ENCODE assay signal across 9 cellular contexts in the genomic region with DNA sequence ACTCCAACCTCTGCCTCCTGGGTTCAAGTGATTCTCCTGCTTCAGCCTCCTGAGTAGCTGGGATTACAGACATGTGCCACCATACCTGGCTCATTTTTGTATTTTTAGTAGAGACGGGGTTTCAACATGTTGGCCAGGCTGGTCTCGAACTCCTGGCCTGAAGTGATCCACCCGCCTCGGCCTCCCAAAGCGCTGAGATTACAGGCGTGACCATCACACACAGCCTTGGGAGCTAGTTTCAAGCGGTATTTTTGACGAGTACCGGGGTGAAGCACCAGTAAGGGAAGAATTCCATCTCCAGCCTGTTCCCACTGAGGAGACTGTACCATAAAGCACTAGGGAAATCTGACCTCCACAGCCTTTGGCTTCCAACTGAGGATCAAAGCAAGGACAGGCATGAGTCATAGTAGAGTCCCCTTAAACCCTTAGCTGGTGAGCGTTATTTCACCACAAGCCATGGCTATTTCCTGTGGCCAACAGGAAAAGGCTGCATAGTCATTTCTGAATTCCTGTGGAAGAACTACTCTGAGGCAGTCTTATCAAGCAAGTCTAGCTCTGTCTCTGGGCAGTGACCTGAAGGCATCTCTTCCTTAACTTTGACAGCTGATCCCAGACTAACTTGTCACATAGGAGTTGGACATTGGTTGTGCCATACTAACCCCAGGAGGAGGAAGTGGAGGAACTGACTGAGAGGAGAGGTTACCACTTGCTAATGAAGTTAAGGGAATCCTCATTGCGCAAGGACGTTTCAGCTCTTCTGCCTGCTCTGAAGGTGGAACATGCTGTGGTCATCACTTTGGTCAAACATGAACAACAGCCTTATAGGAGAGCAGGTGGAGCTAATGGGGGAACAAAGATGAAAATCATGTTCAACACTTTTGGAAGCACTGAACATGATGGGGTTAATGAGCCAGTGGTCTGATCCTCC.
DNase-seq lines count a peak whose midpoint lies in the region; ATAC-seq and TF ChIP-seq lines count a peak whose summit lies in the region.
"Had no signal": no experiment of that assay in that cellular context is flagged by ENCODE, and none has a peak within 500 bp of the region (broad histone marks: within the 10 kb centered on the region; RNA-seq: fewer than 3 reads in every experiment).

No MANE protein-coding gene starts in this region.

- H3K27ac ChIP-seq in RWPE1: peak overlapping the region; percentile 49; the same call in 1 of the 2 replicates
- H3K27ac ChIP-seq in upper lobe of right lung: no peak overlapping the region
- H3K27ac ChIP-seq in tibial artery: peak overlapping the region in 1 of 2 donors; percentile 20

- no peak for TF ChIP-seq CTCF in RWPE1 (conservative IDR thresholded peaks at IDR 0.05; ENCODE audit: low read depth)
- TF ChIP-seq CTCF in fibroblast of mammary gland (conservative IDR thresholded peaks at IDR 0.05; ENCODE audit: control insufficient read depth, insufficient read depth, low read depth, low read length): no peak
- no peak for TF ChIP-seq CTCF in upper lobe of right lung (IDR thresholded peaks at IDR 0.05)
- no peak for TF ChIP-seq CTCF in tibial artery (IDR thresholded peaks at IDR 0.05)

- H3K9me3 ChIP-seq in upper lobe of right lung: no peaks in the 10 kb centered on the region
- H3K9me3 ChIP-seq in tibial artery: no peaks in the 10 kb centered on the region

- DNase-seq in activated naive CD4-positive, alpha-beta T cell treated with anti-CD3 and anti-CD28 coated beads, Interleukin-2, amount 50 U/mL, for 72 hours (ENCODE audit: low spot score in 2 of 2): peak in 1 of 2 donors; percentile 60
- no peak for DNase-seq in activated naive CD4-positive, alpha-beta T cell treated with anti-CD3 and anti-CD28 coated beads, Interleukin-2, amount 50 U/mL, for 16 hours
- DNase-seq in RWPE1 (ENCODE audit: low spot score): peak; percentile 26
- peak; percentile 96 for DNase-seq in fibroblast of mammary gland (ENCODE audit: low read depth)
- no peak for DNase-seq in upper lobe of right lung
- DNase-seq in tibial artery: no peak
- DNase-seq in effector CD8-positive, alpha-beta T cell (lab: John Stamatoyannopoulos, UW): no peak

- H3K27me3 ChIP-seq in upper lobe of right lung (no peaks in the 10 kb centered on the region), tibial artery (no peaks in the 10 kb centered on the region)

- H3K4me1 ChIP-seq in upper lobe of right lung: peaks cover 25% of the 10 kb centered on the region
- H3K4me1 ChIP-seq in tibial artery: peaks cover 0 to 34% (median 22%) of the 10 kb centered on the region in 4 donors

- H3K4me3 ChIP-seq in fibroblast of mammary gland (ENCODE audit: control insufficient read depth, low read depth, low read length) (no peak overlapping the region), upper lobe of right lung (no peak overlapping the region), tibial artery (no peak overlapping the region)

- peak; percentile 57 to 80 for ATAC-seq in activated naive CD4-positive, alpha-beta T cell treated with anti-CD3 and anti-CD28 coated beads, Interleukin-2, amount 50 U/mL, for 72 hours
- ATAC-seq in upper lobe of right lung (peak; percentile 58), HG03457 (IDR thresholded peaks at IDR 0.05; ENCODE audit: unreplicated experiment) (no peak)
- ATAC-seq: Panc1 had no signal

- no peaks in the 10 kb centered on the region for H3K9me3 Mint-ChIP-seq in activated naive CD4-positive, alpha-beta T cell treated with anti-CD3 and anti-CD28 coated beads, Interleukin-2, amount 50 U/mL, for 72 hours

- H3K36me3 Mint-ChIP-seq in activated naive CD4-positive, alpha-beta T cell treated with anti-CD3 and anti-CD28 coated beads, Interleukin-2, amount 50 U/mL, for 72 hours: no peaks in the 10 kb centered on the region

- CTCF ChIA-PET in RWPE1 (lab: Yijun Ruan, JAX): interaction anchor here (0.6 to 0.7 kb wide), 2 partner anchors 11 to 27 kb away, joined by 3 to 5 read pairs; no protein-coding TSS in a partner anchor

- H3K27ac Mint-ChIP-seq in activated naive CD4-positive, alpha-beta T cell treated with anti-CD3 and anti-CD28 coated beads, Interleukin-2, amount 50 U/mL, for 72 hours: no peak overlapping the region

- POLR2A ChIA-PET in RWPE1 (lab: Yijun Ruan, JAX; ENCODE audit: low non-redundant PET): interaction anchor here (0.6 kb wide), 1 partner anchor 382 kb away, joined by 3 read pairs; no protein-coding TSS in a partner anchor

- H3K36me3 ChIP-seq in upper lobe of right lung: no peaks in the 10 kb centered on the region
- H3K36me3 ChIP-seq in tibial artery: peaks cover 0 to 9% (median 0%) of the 10 kb centered on the region in 3 donors

- intact Hi-C loops in upper lobe of right lung (cut with DNase I) (loop anchor here (5.0 kb wide), 1 partner anchor 138 kb away; no protein-coding TSS in a partner anchor), tibial artery (cut with DNase I; ENCODE audit: low total_unique reads) (no loop called here)

Comparison
In these comparisons a context has a peak if more than half of its experiments do, and no peak if none do; other contexts are left out.
1. DNase-seq: peak in RWPE1 (single experiment) and fibroblast of mammary gland (single experiment); none in activated naive CD4-positive, alpha-beta T cell treated with anti-CD3 and anti-CD28 coated beads, Interleukin-2, amount 50 U/mL, for 16 hours (single experiment), upper lobe of right lung (single experiment), tibial artery (0 of 2) and effector CD8-positive, alpha-beta T cell (single experiment).